ENCODE assay signal across 1 cellular context in genomic region chr1:21344098-21344749, GRCh38.
TF ChIP-seq lines count a peak whose summit lies in the region.

No MANE protein-coding gene starts in this region.

TF ChIP-seq in IMR-90, 13 proteins besides CTCF, POLR2A, EP300 and RAD21 (continued from another document):
- TF ChIP-seq ELK1 (IDR thresholded peaks at IDR 0.05; ENCODE audit: borderline replicate concordance, low read depth, low read length), result no peak
- TF ChIP-seq SMC3 (IDR thresholded peaks at IDR 0.05; ENCODE audit: low read depth, low read length), result no peak
- TF ChIP-seq MXI1 (IDR thresholded peaks at IDR 0.05; ENCODE audit: borderline replicate concordance, low read depth, low read length), result no peak
- TF ChIP-seq CHD1 (IDR thresholded peaks at IDR 0.05; ENCODE audit: low read depth, low read length), result no peak
- no peak for TF ChIP-seq CEBPB (IDR thresholded peaks at IDR 0.05; ENCODE audit: low read depth, low read length)
